ENCODE assay signal across 1 cellular context in the genomic region with DNA sequence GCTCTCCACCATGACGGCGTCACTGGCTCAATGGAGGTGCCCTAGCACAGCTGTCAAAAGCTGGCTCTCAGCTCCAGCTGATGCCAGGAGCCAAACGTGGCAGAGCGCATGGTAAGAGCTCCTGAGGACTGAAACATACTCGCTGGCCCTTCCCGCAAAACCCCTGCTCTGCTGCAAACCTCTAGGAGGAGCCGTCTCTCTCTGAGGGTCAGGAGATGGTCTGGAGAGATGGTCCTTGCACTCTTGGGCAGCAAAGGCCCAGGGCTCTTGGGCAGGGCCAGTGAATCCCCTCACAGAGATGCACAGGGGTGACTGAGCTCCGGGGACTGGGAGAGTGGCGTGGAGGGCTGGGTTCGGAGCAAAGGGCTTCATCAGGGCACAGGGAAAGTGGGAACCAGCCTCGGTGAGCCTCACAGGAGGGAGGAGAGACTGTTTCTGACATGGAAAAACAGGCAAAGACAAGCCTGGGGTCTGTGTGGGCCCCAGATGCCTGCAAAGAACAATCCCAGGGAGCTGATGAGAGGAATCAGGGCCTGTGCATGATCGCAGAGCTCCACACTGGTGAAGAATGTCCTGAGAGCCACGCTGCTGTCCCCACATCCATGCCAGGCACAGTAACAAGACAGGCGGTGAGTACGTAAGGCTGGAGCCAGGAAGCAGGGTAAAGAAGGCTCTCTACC.
TF ChIP-seq lines count a peak whose summit lies in the region.

No MANE protein-coding gene starts in this region.

TF ChIP-seq in SK-N-SH treated with all-trans-retinoic acid at 6 μM for 48 hours, 23 proteins besides CTCF, POLR2A, EP300 and RAD21 (continued from another document):
- TF ChIP-seq, protein P1, sequence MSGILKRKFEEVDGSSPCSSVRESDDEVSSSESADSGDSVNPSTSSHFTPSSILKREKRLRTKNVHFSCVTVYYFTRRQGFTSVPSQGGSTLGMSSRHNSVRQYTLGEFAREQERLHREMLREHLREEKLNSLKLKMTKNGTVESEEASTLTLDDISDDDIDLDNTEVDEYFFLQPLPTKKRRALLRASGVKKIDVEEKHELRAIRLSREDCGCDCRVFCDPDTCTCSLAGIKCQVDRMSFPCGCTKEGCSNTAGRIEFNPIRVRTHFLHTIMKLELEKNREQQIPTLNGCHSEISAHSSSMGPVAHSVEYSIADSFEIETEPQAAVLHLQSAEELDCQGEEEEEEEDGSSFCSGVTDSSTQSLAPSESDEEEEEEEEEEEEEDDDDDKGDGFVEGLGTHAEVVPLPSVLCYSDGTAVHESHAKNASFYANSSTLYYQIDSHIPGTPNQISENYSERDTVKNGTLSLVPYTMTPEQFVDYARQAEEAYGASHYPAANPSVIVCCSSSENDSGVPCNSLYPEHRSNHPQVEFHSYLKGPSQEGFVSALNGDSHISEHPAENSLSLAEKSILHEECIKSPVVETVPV (CRISPR knock-in tag; IDR thresholded peaks at IDR 0.05), result no peak
